ENCODE assay signal across 8 cellular contexts in genomic region chr17:6701719-6702118, GRCh38. TPM values are rescaled to one million over a fixed set of nuclear protein-coding genes. Genes with fewer than 3 reads are reported as not detected.
A peak's percentile ranks its signal among the peaks of the same experiment; 100 is the strongest.
DNase-seq lines count a peak whose midpoint lies in the region; ATAC-seq, FAIRE-seq and TF ChIP-seq lines count a peak whose summit lies in the region.

No MANE protein-coding gene starts in this region.

- no peak overlapping the region for H3K56ac ChIP-seq in H9 (ENCODE audit: insufficient read length, low read depth, low read length)

- intact Hi-C loops in activated T-helper 2 cell treated with anti-CD3 and anti-CD28 coated beads, Interferon-gamma antibody, Interleukin-2, Interleukin-4, amounts not matched to agents 10 μg/mL and 5 μg/mL and 100 μg/mL, durations not matched to agents 14 hours and 24 hours and 36 hours (cut with micrococcal nuclease): no loop called here

- H2BK12ac ChIP-seq in H9 (ENCODE audit: insufficient read length, low read depth, low read length): no peak overlapping the region

- H4K20me1 ChIP-seq in H9 (ENCODE audit: control insufficient read depth, insufficient read depth, insufficient read length): no peaks in the 10 kb centered on the region

- no peak overlapping the region for H3K14ac ChIP-seq in H9 (ENCODE audit: insufficient read depth, low read length)

- ATAC-seq in HG02970 (IDR thresholded peaks at IDR 0.05; ENCODE audit: low FRiP score, unreplicated experiment): no peak

- H3K18ac ChIP-seq in H9 (ENCODE audit: insufficient read length, low read depth, low read length): no peak overlapping the region

- H3K23me2 ChIP-seq in H9 (ENCODE audit: insufficient read length, low read depth, low read length, poor library complexity, severe bottlenecking): no peaks in the 10 kb centered on the region

- no peaks in the 10 kb centered on the region for H3K9me3 Mint-ChIP-seq in H9
- H3K9me3 Mint-ChIP-seq in immature natural killer cell: no peaks in the 10 kb centered on the region
- no peaks in the 10 kb centered on the region for H3K9me3 Mint-ChIP-seq in activated T-helper 2 cell treated with anti-CD3 and anti-CD28 coated beads, Interferon-gamma antibody, Interleukin-2, Interleukin-4, amounts not matched to agents 10 μg/mL and 5 μg/mL and 100 μg/mL, durations not matched to agents 14 hours and 24 hours and 36 hours

- FAIRE-seq in urothelium cell line (lab: Jason Lieb, UNC): no peak

- H3K4me3 Mint-ChIP-seq in H9 (no peak overlapping the region), immature natural killer cell (no peak overlapping the region)
- H3K4me3 Mint-ChIP-seq in activated T-helper 2 cell treated with anti-CD3 and anti-CD28 coated beads, Interferon-gamma antibody, Interleukin-2, Interleukin-4, amounts not matched to agents 10 μg/mL and 5 μg/mL and 100 μg/mL, durations not matched to agents 14 hours and 24 hours and 36 hours (ENCODE audit: low read depth): no peak overlapping the region

- H3K9ac ChIP-seq in H9 (ENCODE audit: extremely low read depth, insufficient read length, low read length): no peak overlapping the region

- no peak overlapping the region for H2BK120ac ChIP-seq in H9 (ENCODE audit: low read depth, low read length, poor library complexity, severe bottlenecking)

- no peaks in the 10 kb centered on the region for H3K27me3 ChIP-seq in H9 (ENCODE audit: insufficient read depth, low read length)

- H4K8ac ChIP-seq in H9 (replicated peaks; ENCODE audit: insufficient read length, low read depth, low read length): no peak overlapping the region

- no peaks in the 10 kb centered on the region for H3K9me3 ChIP-seq in H9 (ENCODE audit: control insufficient read depth, low read depth, low read length)

- no peaks in the 10 kb centered on the region for H3K4me1 ChIP-seq in H9 (ENCODE audit: insufficient read depth, low read length)

- H3K79me2 ChIP-seq in H9 (ENCODE audit: insufficient read depth, low read length): no peaks in the 10 kb centered on the region

- no peak overlapping the region for H3T11ph ChIP-seq in H9 (ENCODE audit: low read length)

- no peaks in the 10 kb centered on the region; a peak in 1 of 7 replicates for H3K36me3 Mint-ChIP-seq in H9 (ENCODE audit: insufficient read depth in 1 of 3, low read depth in 3 of 3)
- H3K36me3 Mint-ChIP-seq in immature natural killer cell: no peaks in the 10 kb centered on the region
- H3K36me3 Mint-ChIP-seq in activated T-helper 2 cell treated with anti-CD3 and anti-CD28 coated beads, Interferon-gamma antibody, Interleukin-2, Interleukin-4, amounts not matched to agents 10 μg/mL and 5 μg/mL and 100 μg/mL, durations not matched to agents 14 hours and 24 hours and 36 hours (ENCODE audit: low read depth): no peaks in the 10 kb centered on the region

- H2AK5ac ChIP-seq in H9 (ENCODE audit: insufficient read length, low read length): no peak overlapping the region

- no peak overlapping the region for H2AFZ ChIP-seq in H9 (ENCODE audit: low read length)

- H2BK15ac ChIP-seq in H9 (ENCODE audit: low read depth, low read length): no peak overlapping the region

- no peak overlapping the region for H3K4ac ChIP-seq in H9 (ENCODE audit: low read depth, low read length)

- no peak overlapping the region for H4K91ac ChIP-seq in H9 (ENCODE audit: insufficient read length, low read depth, low read length)

- H3K27ac Mint-ChIP-seq in H9 (no peak overlapping the region), immature natural killer cell (no peak overlapping the region)
- H3K27ac Mint-ChIP-seq in activated T-helper 2 cell treated with anti-CD3 and anti-CD28 coated beads, Interferon-gamma antibody, Interleukin-2, Interleukin-4, amounts not matched to agents 10 μg/mL and 5 μg/mL and 100 μg/mL, durations not matched to agents 14 hours and 24 hours and 36 hours: no peak overlapping the region

- whole genome bisulfite sequencing in H9 (ENCODE audit: extremely low coverage, insufficient read length, low lambda C conversion rate): no CpG with 5 or more reads among the region's 11 CpGs

- DNase-seq in AG09309 (ENCODE audit: low read depth) (no peak), H9 (peak; percentile 87), immature natural killer cell (peak; percentile 2 to 14 (median 7)), urothelium cell line (ENCODE audit: low spot score) (peak; percentile 31), NCI-H1105 treated with DMSO at 0.1 percent for 48 hours (lab: John Stamatoyannopoulos, UW) (no peak)
- DNase-seq in activated CD4-positive, alpha-beta T cell treated with anti-CD3 and anti-CD28 coated beads, Interleukin-2, amount 50 U/mL, for 48 hours: peak; percentile 51 to 63
- DNase-seq in activated T-helper 2 cell treated with anti-CD3 and anti-CD28 coated beads, Interferon-gamma antibody, Interleukin-2, Interleukin-4, amounts not matched to agents 10 μg/mL and 5 μg/mL and 100 μg/mL, durations not matched to agents 14 hours and 24 hours and 36 hours (ENCODE audit: low spot score): no peak

- no peak overlapping the region for H4K5ac ChIP-seq in H9 (ENCODE audit: insufficient read length, low read depth, low read length)

- TF ChIP-seq CTCF in AG09309 (IDR thresholded peaks at IDR 0.05; ENCODE audit: control insufficient read depth, insufficient read depth, low read depth, low read length, missing control alignments) (peak; percentile 33), H9 (conservative IDR thresholded peaks at IDR 0.05) (peak; percentile 84)

- H2BK20ac ChIP-seq in H9 (ENCODE audit: low read depth, low read length, poor library complexity, severe bottlenecking): no peak overlapping the region

- no peak overlapping the region for H3K4me3 ChIP-seq in AG09309 (ENCODE audit: control insufficient read depth, low read depth, low read length)

- H3K27me3 Mint-ChIP-seq in H9 (ENCODE audit: low read depth) (peaks cover 18% of the 10 kb centered on the region), immature natural killer cell (ENCODE audit: low read depth in 3 of 3) (peaks cover 4 to 12% (median 5%) of the 10 kb centered on the region in 3 donors)
- peaks cover 1% of the 10 kb centered on the region for H3K27me3 Mint-ChIP-seq in activated T-helper 2 cell treated with anti-CD3 and anti-CD28 coated beads, Interferon-gamma antibody, Interleukin-2, Interleukin-4, amounts not matched to agents 10 μg/mL and 5 μg/mL and 100 μg/mL, durations not matched to agents 14 hours and 24 hours and 36 hours (ENCODE audit: low read depth)

- no peak overlapping the region for H3K27ac ChIP-seq in H9 (ENCODE audit: insufficient read length, low read depth, low read length)

- no peak overlapping the region for H3K23ac ChIP-seq in H9 (ENCODE audit: insufficient read length, low read depth, low read length)

- H3K4me1 Mint-ChIP-seq in H9 (peaks cover 3 to 6% of the 10 kb centered on the region in 2 experiments), immature natural killer cell (no peaks in the 10 kb centered on the region)
- no peaks in the 10 kb centered on the region for H3K4me1 Mint-ChIP-seq in activated T-helper 2 cell treated with anti-CD3 and anti-CD28 coated beads, Interferon-gamma antibody, Interleukin-2, Interleukin-4, amounts not matched to agents 10 μg/mL and 5 μg/mL and 100 μg/mL, durations not matched to agents 14 hours and 24 hours and 36 hours (ENCODE audit: low read depth)

- H2BK5ac ChIP-seq in H9 (ENCODE audit: insufficient read length, low read length): no peak overlapping the region

- no peaks in the 10 kb centered on the region for H3K79me1 ChIP-seq in H9 (ENCODE audit: insufficient read depth, low read depth, low read length, poor library complexity, severe bottlenecking)

- no peak overlapping the region for H3K4me2 ChIP-seq in H9 (ENCODE audit: insufficient read depth, insufficient read length, low read length)

RNA-seq across cellular contexts. Expression of gene SLC13A5, which starts 11.4 kb away (rescaled TPM):
- 1.4 and 1.6 TPM in 2 replicates for total RNA-seq in H9 (2021)
- polyA plus RNA-seq in immature natural killer cell: not detected
- total RNA-seq in activated T-helper 2 cell treated with anti-CD3 and anti-CD28 coated beads, Interferon-gamma antibody, Interleukin-2, Interleukin-4, amounts not matched to agents 10 μg/mL and 5 μg/mL and 100 μg/mL, durations not matched to agents 14 hours and 24 hours and 36 hours: not detected in 2 replicates

RNA-seq across cellular contexts. Expression of gene C17orf100, which starts 50.2 kb away (rescaled TPM):
- 0.70 and 1.1 TPM in 2 replicates for total RNA-seq in H9 (2021)
- polyA plus RNA-seq in immature natural killer cell: 1 to 10 TPM in 2 of 3 donors, not detected in 1; 1.7 to 5.2 TPM
- total RNA-seq in activated T-helper 2 cell treated with anti-CD3 and anti-CD28 coated beads, Interferon-gamma antibody, Interleukin-2, Interleukin-4, amounts not matched to agents 10 μg/mL and 5 μg/mL and 100 μg/mL, durations not matched to agents 14 hours and 24 hours and 36 hours: 1.5 and 2.0 TPM in 2 replicates

RNA-seq across cellular contexts. Expression of gene MED31, which starts 50.3 kb away (rescaled TPM):
- total RNA-seq in H9 (2021): 9.1 and 11.8 TPM in 2 replicates
- 10 to 100 TPM; 34.0 to 50.8 (median 34.4) TPM for polyA plus RNA-seq in immature natural killer cell
- total RNA-seq in activated T-helper 2 cell treated with anti-CD3 and anti-CD28 coated beads, Interferon-gamma antibody, Interleukin-2, Interleukin-4, amounts not matched to agents 10 μg/mL and 5 μg/mL and 100 μg/mL, durations not matched to agents 14 hours and 24 hours and 36 hours: 19.1 and 24.2 TPM in 2 replicates

RNA-seq across cellular contexts. Expression of gene XAF1, which starts 54.1 kb away (rescaled TPM):
- total RNA-seq in H9 (2021): not detected in 2 replicates
- 10 to 100 TPM in 2 of 3 donors, 1 to 10 TPM in 1; 9.7 to 79.6 (median 39.2) TPM for polyA plus RNA-seq in immature natural killer cell
- total RNA-seq in activated T-helper 2 cell treated with anti-CD3 and anti-CD28 coated beads, Interferon-gamma antibody, Interleukin-2, Interleukin-4, amounts not matched to agents 10 μg/mL and 5 μg/mL and 100 μg/mL, durations not matched to agents 14 hours and 24 hours and 36 hours: 18.1 and 18.6 TPM in 2 replicates

Comparison
In these comparisons a context has a peak if more than half of its experiments do, and no peak if none do; other contexts are left out.
1. DNase-seq: peak in H9 (single experiment), activated CD4-positive, alpha-beta T cell treated with anti-CD3 and anti-CD28 coated beads, Interleukin-2, amount 50 U/mL, for 48 hours (2 of 2), immature natural killer cell (3 of 3) and urothelium cell line (single experiment); none in AG09309 (single experiment), NCI-H1105 treated with DMSO at 0.1 percent for 48 hours (single experiment) and activated T-helper 2 cell treated with anti-CD3 and anti-CD28 coated beads, Interferon-gamma antibody, Interleukin-2, Interleukin-4, amounts not matched to agents 10 μg/mL and 5 μg/mL and 100 μg/mL, durations not matched to agents 14 hours and 24 hours and 36 hours (single experiment).